In genomic region chr3:9843715-9844438, GRCh38 we compare ENCODE assay signal across 8 cellular contexts. TPM values are rescaled to one million over a fixed set of nuclear protein-coding genes. Genes with fewer than 3 reads are reported as not detected.
DNase-seq lines count a peak whose midpoint lies in the region; ATAC-seq, FAIRE-seq and TF ChIP-seq lines count a peak whose summit lies in the region.

Gene RPUSD3, minus strand, starts transcription at chr3:9844008. Its CDS starts 18 bp downstream, at chr3:9843990.

- intact Hi-C loops in CD8-positive, alpha-beta T cell (cut with DNase I, micrococcal nuclease) = loop anchor here (1.0 to 10.0 kb wide), 12 partner anchors 35 to 478 kb away; partner anchors contain the start of genes CRELD1 (in 2 of the 2), ARPC4 (in 1 of the 2), BRK1 (in 1 of the 2) and EMC3 (in 1 of the 2)

- H3K4me3 ChIP-seq in CD8-positive, alpha-beta T cell (ENCODE audit: low read depth, low read length) = peak within 1 kb of the TSS; percentile 96
- peak within 1 kb of the TSS; percentile 73 to 90 (median 78) for H3K4me3 ChIP-seq in H1 (ENCODE audit: extremely low read depth in 1 of 4, insufficient read depth in 2 of 4, low read depth in 3 of 4, low read length in 4 of 4)
- H3K4me3 ChIP-seq in mesenchymal stem cell (ENCODE audit: insufficient read depth in 1 of 2, low read depth in 1 of 2, low read length in 2 of 2) = peak within 1 kb of the TSS; percentile 73 to 99

- peak within 1 kb of the TSS; percentile 90 for H3K27ac Mint-ChIP-seq in CD8-positive, alpha-beta T cell

- no peak within 1 kb of the TSS for H3K23ac ChIP-seq in H1 (ENCODE audit: insufficient read length)
- H3K23ac ChIP-seq in mesenchymal stem cell (ENCODE audit: low read length in 2 of 2) = peak within 1 kb of the TSS in 1 of 2 experiments; percentile 85

- H4K8ac ChIP-seq in H1 (ENCODE audit: extremely low read depth, insufficient read depth, low read length) (peak within 1 kb of the TSS; percentile 94), mesenchymal stem cell (ENCODE audit: low read length) (peak within 1 kb of the TSS; percentile 81)

- peak within 1 kb of the TSS; percentile 55; the same call in 1 of the 2 replicates for H2BK15ac ChIP-seq in H1 (ENCODE audit: low read length)
- H2BK15ac ChIP-seq in mesenchymal stem cell (ENCODE audit: low read depth, poor library complexity, severe bottlenecking) = no peak within 1 kb of the TSS

- TF ChIP-seq POLR2A in H1 (IDR thresholded peaks at IDR 0.05; ENCODE audit: control extremely low read depth in 1 of 2, low read depth in 2 of 2, low read length in 2 of 2) = peak in 1 of 2 experiments; percentile 69; a peak in 2 of 3 replicates

- peak within 1 kb of the TSS; percentile 18 for H4K91ac ChIP-seq in H1 (replicated peaks; ENCODE audit: insufficient read length, low read length)
- peak within 1 kb of the TSS; percentile 57 for H4K91ac ChIP-seq in mesenchymal stem cell (ENCODE audit: low read length)

- peak; percentile 93 to 99 (median 96) for DNase-seq in CD8-positive, alpha-beta T cell
- DNase-seq in HS-27A (ENCODE audit: low read depth) (peak; percentile 93), NOMO-1 treated with dmso at 0.1 percent for 144 hours (lab: John Stamatoyannopoulos, UW; ENCODE audit: unreplicated experiment) (peak; percentile 87), H1 (ENCODE audit: low read depth in 1 of 2, low spot score in 2 of 2) (peak; percentile 93 to 100), mesenchymal stem cell (peak; percentile 92)
- DNase-seq in activated CD8-positive, alpha-beta memory T cell treated with anti-CD3 and anti-CD28 coated beads for 48 hours (ENCODE audit: low read depth in 2 of 3, low spot score in 2 of 3) = peak; percentile 89 to 98 (median 97)
- DNase-seq in stimulated activated CD8-positive, alpha-beta memory T cell treated with anti-CD3 and anti-CD28 coated beads, Interleukin-12 subunit alpha, Interleukin-12 subunit beta, amount 100 ng/mL, for 4 hours (ENCODE audit: low read depth) = peak; percentile 91

- H3K27me3 ChIP-seq in CD8-positive, alpha-beta T cell (ENCODE audit: insufficient read depth, low read length) = no peaks in the 10 kb centered on the region
- H3K27me3 ChIP-seq in H1 (replicated peaks in 1 of 4; ENCODE audit: control insufficient read depth in 3 of 4, extremely low read depth in 1 of 4, insufficient read depth in 3 of 4, low read length in 3 of 4) (no peaks in the 10 kb centered on the region), mesenchymal stem cell (ENCODE audit: control insufficient read depth in 1 of 2, insufficient read depth in 1 of 2, low read length in 2 of 2) (no peaks in the 10 kb centered on the region)

- H2AFZ ChIP-seq in H1 (ENCODE audit: low read length) (peak within 1 kb of the TSS; percentile 60), mesenchymal stem cell (ENCODE audit: low read depth, low read length) (peak within 1 kb of the TSS; percentile 85)

- H2BK5ac ChIP-seq in H1 (ENCODE audit: low read depth, low read length) (peak within 1 kb of the TSS; percentile 84), mesenchymal stem cell (ENCODE audit: low read depth, low read length, poor library complexity, severe bottlenecking) (no peak within 1 kb of the TSS)

- CTCF ChIA-PET in CD8-positive, alpha-beta T cell (lab: Charles Lee) = interaction anchor here (1.5 to 1.6 kb wide), 2 partner anchors 9 to 89 kb away, joined by 5 read pairs; no protein-coding TSS in a partner anchor
- CTCF ChIA-PET in H1 (lab: Charles Lee; ENCODE audit: partially characterized antibody) = interaction anchor here (0.7 to 2.1 kb wide), 6 partner anchors 14 to 1070 kb away, joined by 3 to 9 read pairs (median 3); partner anchors contain the start of gene CRELD1

- H3K9me3 ChIP-seq in CD8-positive, alpha-beta T cell (ENCODE audit: low read length) = no peaks in the 10 kb centered on the region
- H3K9me3 ChIP-seq in H1 (ENCODE audit: insufficient read depth in 2 of 2, low read depth in 1 of 2, low read length in 1 of 2) (no peaks in the 10 kb centered on the region), mesenchymal stem cell (ENCODE audit: control insufficient read depth, low read length) (no peaks in the 10 kb centered on the region)

- FAIRE-seq in H1 (lab: Jason Lieb, UNC) = no peak

- peak within 1 kb of the TSS; percentile 82 to 87 for H3K4me2 ChIP-seq in H1 (ENCODE audit: insufficient read depth in 1 of 2, low read depth in 2 of 2, low read length in 2 of 2)
- peak within 1 kb of the TSS; percentile 88 for H3K4me2 ChIP-seq in mesenchymal stem cell (ENCODE audit: low read length, poor library complexity, severe bottlenecking)

- no peak for TF ChIP-seq RAD21 in H1 (IDR thresholded peaks at IDR 0.05 in 1 of 2, conservative IDR thresholded peaks at IDR 0.05 in 1 of 2; ENCODE audit: low read depth in 2 of 2, low read length in 2 of 2)

- peak within 1 kb of the TSS; percentile 66 for H3K56ac ChIP-seq in H1 (replicated peaks; ENCODE audit: insufficient read length, low read depth, low read length)

- peak within 1 kb of the TSS; percentile 96 for H3K18ac ChIP-seq in H1 (ENCODE audit: extremely low read depth, low read length)
- H3K18ac ChIP-seq in mesenchymal stem cell (ENCODE audit: low read depth in 1 of 2, low read length in 2 of 2) = peak within 1 kb of the TSS; percentile 70 to 80

- peak; percentile 98 for ATAC-seq in CD8-positive, alpha-beta T cell
- peak; percentile 98 for ATAC-seq in GM19463 (IDR thresholded peaks at IDR 0.05; ENCODE audit: unreplicated experiment)

- no peaks in the 10 kb centered on the region for H3K27me3 Mint-ChIP-seq in CD8-positive, alpha-beta T cell (ENCODE audit: low read depth)

- H3K36me3 Mint-ChIP-seq in CD8-positive, alpha-beta T cell = peaks cover 39% of the 10 kb centered on the region

- TF ChIP-seq CTCF in CD8-positive, alpha-beta T cell (IDR thresholded peaks at IDR 0.05) = no peak
- TF ChIP-seq CTCF in H1 (IDR thresholded peaks at IDR 0.05; ENCODE audit: control extremely low read depth in 1 of 3, insufficient read depth in 1 of 3, low read depth in 1 of 3, low read length in 3 of 3) = no peak

- H4K20me1 ChIP-seq in H1 (replicated peaks in 1 of 2; ENCODE audit: control insufficient read depth in 1 of 2, insufficient read depth in 2 of 2, low read length in 2 of 2) = peaks cover 0 to 4% of the 10 kb centered on the region in 2 experiments

- H2BK120ac ChIP-seq in H1 (replicated peaks; ENCODE audit: low read depth, low read length) = no peak within 1 kb of the TSS
- no peak within 1 kb of the TSS for H2BK120ac ChIP-seq in mesenchymal stem cell (ENCODE audit: low read depth, low read length)

- no peaks in the 10 kb centered on the region for H3K79me1 ChIP-seq in H1 (ENCODE audit: low read depth, low read length)
- H3K79me1 ChIP-seq in mesenchymal stem cell (replicated peaks; ENCODE audit: low read length, poor library complexity, severe bottlenecking) = peaks cover 15% of the 10 kb centered on the region

- H3K4me1 ChIP-seq in CD8-positive, alpha-beta T cell (ENCODE audit: insufficient read depth, low read length) = peaks cover 6% of the 10 kb centered on the region
- H3K4me1 ChIP-seq in H1 (replicated peaks in 1 of 4; ENCODE audit: control insufficient read depth in 3 of 4, insufficient read depth in 4 of 4, low read length in 3 of 4) (peaks cover 0 to 6% (median under 1%) of the 10 kb centered on the region in 4 experiments; a peak in 2 of 7 replicates), mesenchymal stem cell (ENCODE audit: control insufficient read depth, insufficient read depth, low read depth, low read length) (peaks cover 7% of the 10 kb centered on the region)

- peaks cover 26% of the 10 kb centered on the region for H3K4me1 Mint-ChIP-seq in CD8-positive, alpha-beta T cell (ENCODE audit: low read depth)

- no peak for TF ChIP-seq EP300 in H1 (IDR thresholded peaks at IDR 0.05; ENCODE audit: borderline replicate concordance in 1 of 2, low read depth in 2 of 2, low read length in 2 of 2)

- H3K4ac ChIP-seq in H1 (replicated peaks; ENCODE audit: insufficient read length, low read depth, low read length) (peak within 1 kb of the TSS; percentile 94), mesenchymal stem cell (ENCODE audit: low read depth in 1 of 2, low read length in 2 of 2) (peak within 1 kb of the TSS; percentile 82 to 85)

- 0 out of 2 replicates have a peak within 1 kb of the TSS, but pooled peaks have one; percentile 71 for H2BK12ac ChIP-seq in H1 (ENCODE audit: low read depth, low read length)
- H2BK12ac ChIP-seq in mesenchymal stem cell (ENCODE audit: low read length in 2 of 2) = peak within 1 kb of the TSS in 1 of 2 experiments; percentile 70

- H3K9ac ChIP-seq in H1 (replicated peaks in 1 of 4; ENCODE audit: extremely low read depth in 1 of 4, low read depth in 3 of 4, low read length in 3 of 4) = peak within 1 kb of the TSS; percentile 63 to 71 (median 68)
- peak within 1 kb of the TSS; percentile 95 for H3K9ac ChIP-seq in mesenchymal stem cell (ENCODE audit: low read length)

- H3K14ac ChIP-seq in H1 (ENCODE audit: insufficient read length) (no peak within 1 kb of the TSS), mesenchymal stem cell (ENCODE audit: low read length in 2 of 2) (peak within 1 kb of the TSS in 1 of 2 experiments; percentile 96)

- 3% methylated on average over 42 of the region's 42 CpGs; no CpG with 5 or more reads in 1 of the 2 experiments for WGBS in H1 (ENCODE audit: extremely low coverage in 1 of 2, insufficient coverage in 1 of 2, insufficient read length in 1 of 2, insufficient replicate concordance in 2 of 2, low coverage in 1 of 2, low lambda C conversion rate in 2 of 2, missing lambda C conversion rate in 1 of 2), 2 experiments
- 3% methylated on average over 42 of the region's 42 CpGs for WGBS in mesenchymal stem cell

- H3K27ac ChIP-seq in CD8-positive, alpha-beta T cell (ENCODE audit: low read depth, low read length) = peak within 1 kb of the TSS; percentile 64
- H3K27ac ChIP-seq in H1 (ENCODE audit: low read depth, low read length) (peak within 1 kb of the TSS; percentile 62; the same call in 1 of the 2 replicates), mesenchymal stem cell (ENCODE audit: low read length, poor library complexity, severe bottlenecking) (peak within 1 kb of the TSS; percentile 65)

- H2BK20ac ChIP-seq in H1 (ENCODE audit: low read length) = peak within 1 kb of the TSS; percentile 72; the same call in 1 of the 2 replicates

- H3K79me2 ChIP-seq in H1 (ENCODE audit: control insufficient read depth in 1 of 2, insufficient read depth in 2 of 2, low read length in 2 of 2) = no peaks in the 10 kb centered on the region

- H4K5ac ChIP-seq in H1 (ENCODE audit: insufficient read length, low read depth, low read length) = peak within 1 kb of the TSS; percentile 89

- POLR2A ChIA-PET in CD8-positive, alpha-beta T cell (lab: Charles Lee) = interaction anchor here (0.6 to 2.1 kb wide), 7 partner anchors 13 to 91 kb away, joined by 3 to 7 read pairs (median 4); partner anchors contain the start of genes ARPC4, JAGN1 and TADA3
- POLR2A ChIA-PET in H1 (lab: Charles Lee; ENCODE audit: partially characterized antibody) = interaction anchor here (0.7 to 2.8 kb wide), 12 partner anchors 14 to 108 kb away, joined by 3 to 10 read pairs (median 4); partner anchors contain the start of genes CRELD1 and PRRT3

- peaks cover 7% of the 10 kb centered on the region for H3K23me2 ChIP-seq in H1 (ENCODE audit: low read depth, low read length)

- no peaks in the 10 kb centered on the region for H3K9me3 Mint-ChIP-seq in CD8-positive, alpha-beta T cell

- H2AK5ac ChIP-seq in H1 (ENCODE audit: low read depth, low read length) = 0 out of 2 replicates have a peak within 1 kb of the TSS, but pooled peaks have one; percentile 39
- H2AK5ac ChIP-seq in mesenchymal stem cell (ENCODE audit: low read length, severe bottlenecking) = peak within 1 kb of the TSS; percentile 79

- H3K36me3 ChIP-seq in CD8-positive, alpha-beta T cell (ENCODE audit: insufficient read depth, low read length) = peaks cover 20% of the 10 kb centered on the region
- H3K36me3 ChIP-seq in H1 (ENCODE audit: control insufficient read depth in 2 of 4, insufficient read depth in 4 of 4, low read length in 3 of 4) = peaks cover 0 to 25% (median 15%) of the 10 kb centered on the region in 4 experiments; a peak in 6 of 8 replicates
- H3K36me3 ChIP-seq in mesenchymal stem cell (ENCODE audit: control insufficient read depth in 1 of 2, insufficient read depth in 2 of 2, low read depth in 1 of 2, low read length in 2 of 2) = peaks cover 25 to 34% of the 10 kb centered on the region in 2 experiments

- peak within 1 kb of the TSS; percentile 97 for H3K4me3 Mint-ChIP-seq in CD8-positive, alpha-beta T cell

RNA-seq across cellular contexts. Expression of gene RPUSD3, which starts in this region (rescaled TPM):
- total RNA-seq in CD8-positive, alpha-beta T cell = 1 to 10 TPM; 5.3 to 6.4 TPM
- total RNA-seq in H1 (2021; fragmentation: NEBNext Ultra II Directional; extraction: Animal tissue kit (Norgen Biotek cat#: 25700)) = 63.8 and 68.4 TPM in 2 replicates
- 154 and 164 TPM in 2 replicates for polyA plus RNA-seq in H1 (2011; rRNA removed)
- polyA plus RNA-seq in H1 (2011; cell fraction: cytosol; rRNA removed) = 89.4 TPM
- 98.6 TPM for polyA plus RNA-seq in H1 (2011; cell fraction: nucleus; rRNA removed)
- 57.2 to 70.9 TPM (median 68.0 TPM) in 4 replicates for polyA plus RNA-seq in H1 (2012, experiment 1 of 2)
- polyA plus RNA-seq in H1 (2012, experiment 2 of 2) = 81.1 TPM
- 69.8 TPM for polyA plus RNA-seq in H1 (2013, experiment 1 of 2)
- polyA plus RNA-seq in H1 (2013, experiment 2 of 2) = 66.2 TPM
- 49.1 and 51.8 TPM in 2 replicates for polyA minus RNA-seq in H1 (2011; rRNA and poly(A)+ RNA removed)
- 26.6 TPM for polyA minus RNA-seq in H1 (2011; cell fraction: cytosol; rRNA and poly(A)+ RNA removed)
- 28.0 TPM for polyA minus RNA-seq in H1 (2011; cell fraction: nucleus; rRNA and poly(A)+ RNA removed)
- polyA plus RNA-seq in mesenchymal stem cell (2013, experiment 1 of 2) = 38.5 TPM
- polyA plus RNA-seq in mesenchymal stem cell (2013, experiment 2 of 2) = 35.7 TPM

Comparison
In these comparisons a context has a peak if more than half of its experiments do, and no peak if none do; other contexts are left out.
1. Peak in every context shown above with its lines: DNase-seq, ATAC-seq, H3K4me3 ChIP-seq and H3K27ac ChIP-seq.